ENCODE assay signal across 8 cellular contexts in the genomic region with DNA sequence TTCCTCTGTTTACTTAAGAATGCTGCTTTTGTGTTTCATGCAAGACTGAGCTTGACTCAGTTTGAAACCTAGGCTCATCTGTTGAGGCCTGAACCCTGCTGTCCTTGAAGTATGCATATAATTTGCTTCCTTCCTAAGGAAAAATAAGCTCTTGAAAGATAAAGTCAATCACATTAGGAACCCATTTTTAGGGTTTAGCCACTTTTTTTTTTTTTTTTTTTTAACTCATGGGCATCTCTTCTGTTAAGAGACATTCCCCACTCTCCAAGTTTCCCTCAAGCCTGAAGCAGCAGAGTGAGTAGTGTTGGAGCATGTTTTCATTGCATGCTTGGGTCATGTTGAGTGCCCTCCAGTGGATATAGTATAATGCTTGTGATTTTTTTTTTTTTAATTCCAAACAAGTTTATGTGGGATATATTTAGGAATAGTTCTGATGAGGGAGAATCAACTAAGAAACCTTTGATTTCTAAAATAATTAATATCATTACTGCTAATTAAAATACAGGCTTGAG. TPM values are rescaled to one million over a fixed set of nuclear protein-coding genes. Genes with fewer than 3 reads are reported as not detected.
DNase-seq lines count a peak whose midpoint lies in the region; ATAC-seq, FAIRE-seq and TF ChIP-seq lines count a peak whose summit lies in the region.

No MANE protein-coding gene starts in this region.

- H3K4me1 ChIP-seq in PC-9 (replicated peaks; ENCODE audit: insufficient read depth) (peaks cover 31% of the 10 kb centered on the region), neural progenitor cell (peaks cover 73% of the 10 kb centered on the region)

- in situ Hi-C loops in Caki2 (cut with HindIII; ENCODE audit: low pct_unique_long_range_greater_than_20kb, low sequenced_read_pairs), result no loop called here

- H3K27ac ChIP-seq in PC-9 (no peak overlapping the region), neural progenitor cell (no peak overlapping the region)

- no peaks in the 10 kb centered on the region for H3K27me3 Mint-ChIP-seq in neural progenitor cell (ENCODE audit: insufficient read depth, low read depth)

- H3K9me2 ChIP-seq in PC-9 (ENCODE audit: insufficient read depth), result no peaks in the 10 kb centered on the region

- peaks cover 79% of the 10 kb centered on the region for H4K20me1 ChIP-seq in PC-9 (ENCODE audit: insufficient read depth)
- peaks cover 80% of the 10 kb centered on the region for H4K20me1 ChIP-seq in neural progenitor cell (ENCODE audit: low read depth)

- H3F3A ChIP-seq in PC-9 (ENCODE audit: insufficient read depth, low read depth), result no peaks in the 10 kb centered on the region
- peaks cover 19% of the 10 kb centered on the region for H3F3A ChIP-seq in neural progenitor cell (ENCODE audit: low read depth)

- H3K36me3 Mint-ChIP-seq in neural progenitor cell, result peaks cover 34% of the 10 kb centered on the region

- CTCF ChIA-PET in PC-9 (lab: Charles Lee), result interaction anchor here (0.5 to 0.9 kb wide), 4 partner anchors 14 to 839 kb away, joined by 3 to 11 read pairs (median 8); no protein-coding TSS in a partner anchor

- TF ChIP-seq CTCF in PC-9 (conservative IDR thresholded peaks at IDR 0.05) (peak; percentile 33; the same call in 1 of the 2 replicates), neural progenitor cell (IDR thresholded peaks at IDR 0.05) (peak; percentile 49)

- H3K4me2 ChIP-seq in PC-9 (peak overlapping the region; percentile 99), neural progenitor cell (peak overlapping the region; percentile 92)

- peaks cover 84% of the 10 kb centered on the region for H3K79me2 ChIP-seq in PC-9 (ENCODE audit: low read depth)
- H3K79me2 ChIP-seq in neural progenitor cell (ENCODE audit: low read depth), result peaks cover 93% of the 10 kb centered on the region

- H3K27me3 ChIP-seq in PC-9 (ENCODE audit: insufficient read depth, low read depth) (no peaks in the 10 kb centered on the region), neural progenitor cell (no peaks in the 10 kb centered on the region)

- H3K27ac Mint-ChIP-seq in neural progenitor cell, result no peak overlapping the region

- ATAC-seq in GM21786 (IDR thresholded peaks at IDR 0.05; ENCODE audit: unreplicated experiment) (peak; percentile 25), GM19452 (IDR thresholded peaks at IDR 0.05; ENCODE audit: unreplicated experiment) (no peak), HG02970 (IDR thresholded peaks at IDR 0.05; ENCODE audit: low FRiP score, unreplicated experiment) (no peak)

- peaks cover 12% of the 10 kb centered on the region for H3K36me3 ChIP-seq in PC-9 (ENCODE audit: low read depth)
- H3K36me3 ChIP-seq in neural progenitor cell, result no peaks in the 10 kb centered on the region

- POLR2A ChIA-PET in PC-9 (lab: Charles Lee; ENCODE audit: unreplicated experiment), result no interaction called here

- DNase-seq in Caki2 (ENCODE audit: low read depth), result peak; percentile 60
- peak; percentile 3 to 47 for DNase-seq in PC-9
- peak; percentile 32 for DNase-seq in neural progenitor cell (ENCODE audit: low spot score)
- no peak for DNase-seq in RPMI8226

- no peak overlapping the region for H3K9ac ChIP-seq in neural progenitor cell

- peak overlapping the region; percentile 95; the same call in 1 of the 2 replicates for H3K4me3 ChIP-seq in PC-9
- H3K4me3 ChIP-seq in neural progenitor cell, result peak overlapping the region; percentile 100

- H2AFZ ChIP-seq in PC-9 (no peak overlapping the region), neural progenitor cell (replicated peaks) (no peak overlapping the region)

- H3K4me3 Mint-ChIP-seq in neural progenitor cell, result peak overlapping the region; percentile 98

- peaks cover 20% of the 10 kb centered on the region for H3K9me3 Mint-ChIP-seq in neural progenitor cell

- H3K9me3 ChIP-seq in PC-9 (ENCODE audit: insufficient read depth, low read depth), result no peaks in the 10 kb centered on the region
- no peaks in the 10 kb centered on the region for H3K9me3 ChIP-seq in neural progenitor cell (ENCODE audit: low read depth)

- H3K4me1 Mint-ChIP-seq in neural progenitor cell, result peaks cover 24% of the 10 kb centered on the region

- BruUV-seq in PC-9 (replicated peaks; lab: Mats Ljungman, UMichigan), result no TSS peak

- intact Hi-C loops in PC-9 (cut with micrococcal nuclease; ENCODE audit: unreplicated experiment), result loop anchor here (2.0 to 10.0 kb wide), 2 partner anchors 72 to 882 kb away; no protein-coding TSS in a partner anchor

- peak; percentile 76 for FAIRE-seq in endometrium (lab: Jason Lieb, UNC)

RNA-seq across cellular contexts. Expression of gene CTNNB1, which starts 3.6 kb away (rescaled TPM):
- total RNA-seq in Caki2 (2014; rRNA removed; shearing (Covaris generic); ENCODE audit: low replicate concordance), result 120 and 129 TPM in 2 replicates
- total RNA-seq in PC-9 (2021) (251 and 293 TPM in 2 replicates), neural progenitor cell (ENCODE audit: low replicate concordance) (566 and 688 TPM in 2 replicates)
